18 cellular contexts compared by ENCODE assay signal in genomic region chr13:43994999-43995859, GRCh38.
"Had no signal": no experiment of that assay in that cellular context is flagged by ENCODE, and none has a peak within 500 bp of the region (broad histone marks: within the 10 kb centered on the region; RNA-seq: fewer than 3 reads in every experiment).

No MANE protein-coding gene starts in this region.

- ATAC-seq: activated naive CD8-positive, alpha-beta T cell treated with anti-CD3 and anti-CD28 coated beads, Interleukin-2, amount 50 U/mL, for 24 hours; heart left ventricle; stimulated activated naive CD8-positive, alpha-beta T cell treated with anti-CD3 and anti-CD28 coated beads, Interleukin-15, Interleukin-2, amounts not matched to agents 100 U/mL and 50 U/mL, for 24 hours had no signal

- H3K36me3 ChIP-seq: heart left ventricle, left ventricle myocardium inferior, tibial artery had no signal

- H3K27ac ChIP-seq: heart left ventricle, left ventricle myocardium inferior, tibial artery, VCaP had no signal

- H3K27me3 ChIP-seq: tibial artery had no signal

- DNase-seq: activated CD4-positive, CD25-positive, alpha-beta regulatory T cell treated with anti-CD3 and anti-CD28 coated beads, Interleukin-2, amount 50 U/mL, for 72 hours; activated CD8-positive, alpha-beta memory T cell treated with anti-CD3 and anti-CD28 coated beads for 24 hours; activated CD8-positive, alpha-beta memory T cell treated with anti-CD3 and anti-CD28 coated beads, Interleukin-2, amount 50 U/mL, for 48 hours; activated effector memory CD4-positive, alpha-beta T cell treated with Interleukin-2 at 50 U/mL for 16 hours; activated naive CD4-positive, alpha-beta T cell treated with anti-CD3 and anti-CD28 coated beads, Interleukin-2, amount 10 ng/mL, durations not matched to agents 7 days and 5 days; activated naive CD8-positive, alpha-beta T cell treated with anti-CD3 and anti-CD28 coated beads, Interleukin-2, amount 50 U/mL, for 24 hours; activated T-cell treated with anti-CD3 and anti-CD28 coated beads, Interleukin-2, amount 50 U/mL, for 48 hours; anterior cingulate cortex; caudate nucleus; heart left ventricle; left ventricle myocardium inferior; mammary epithelial cell; stimulated activated naive CD8-positive, alpha-beta T cell treated with anti-CD3 and anti-CD28 coated beads, Interleukin-15, Interleukin-2, amounts not matched to agents 100 U/mL and 50 U/mL, for 24 hours; substantia nigra; tibial artery had no signal

- FAIRE-seq: colon, frontal cortex had no signal

- H3K4me3 ChIP-seq: heart left ventricle, left ventricle myocardium inferior, tibial artery had no signal
